ENCODE assay signal across 9 cellular contexts in genomic region chr22:37549704-37550059, GRCh38. TPM values are rescaled to one million over a fixed set of nuclear protein-coding genes. Genes with fewer than 3 reads are reported as not detected.
DNase-seq lines count a peak whose midpoint lies in the region; TF ChIP-seq lines count a peak whose summit lies in the region.
"Had no signal": no experiment of that assay in that cellular context is flagged by ENCODE, and none has a peak within 500 bp of the region (broad histone marks: within the 10 kb centered on the region; RNA-seq: fewer than 3 reads in every experiment).

No MANE protein-coding gene starts in this region.

- no peak overlapping the region for H3K4me3 ChIP-seq in HUES6 (ENCODE audit: low read depth, low read length)
- no peak overlapping the region for H3K4me3 ChIP-seq in astrocyte of the spinal cord (ENCODE audit: low read depth, low read length)
- no peak overlapping the region for H3K4me3 ChIP-seq in stomach

- no peak overlapping the region for H3K27ac ChIP-seq in HUES6 (ENCODE audit: low read depth, low read length)
- peak overlapping the region; percentile 56 to 98 (median 95) for H3K27ac ChIP-seq in stomach

- no peaks in the 10 kb centered on the region for H3K36me3 ChIP-seq in HUES6 (ENCODE audit: control insufficient read depth, insufficient read depth, low read length)
- H3K36me3 ChIP-seq in stomach, result no peaks in the 10 kb centered on the region

- peak overlapping the region; percentile 10 for H3K9ac ChIP-seq in HUES6 (ENCODE audit: low read length)

- H3K4me1 ChIP-seq in HUES6 (ENCODE audit: control insufficient read depth, insufficient read depth, low read length), result peaks cover 48% of the 10 kb centered on the region
- peaks cover 70 to 84% (median 77%) of the 10 kb centered on the region in 4 donors for H3K4me1 ChIP-seq in stomach

- H3K9me3 ChIP-seq in HUES6 (ENCODE audit: control insufficient read depth, insufficient read depth, low read depth, low read length) (no peaks in the 10 kb centered on the region), stomach (no peaks in the 10 kb centered on the region)

- in situ Hi-C loops in astrocyte of the spinal cord (cut with HindIII; ENCODE audit: low sequenced_read_pairs), result no loop called here

- intact Hi-C loops in stomach (cut with DNase I; ENCODE audit: low total_unique reads), result loop anchor here (10.0 kb wide), 1 partner anchor 45 kb away; no protein-coding TSS in a partner anchor

- DNase-seq in astrocyte of the spinal cord (ENCODE audit: low read depth, low spot score), result peak; percentile 69
- peak; percentile 90 for DNase-seq in kidney glomerular epithelial cell (lab: John Stamatoyannopoulos, UW)
- DNase-seq in stomach, result peak; percentile 90
- DNase-seq in GF-D8 (lab: John Stamatoyannopoulos, UW), result no peak
- DNase-seq in NCI-H82 (lab: John Stamatoyannopoulos, UW), result no peak
- DNase-seq in HUDEP-2 (lab: John Stamatoyannopoulos, UW; ENCODE audit: unreplicated experiment in 76 of 76), result no peak
- no peak for DNase-seq in DMS79 (lab: John Stamatoyannopoulos, UW)

- TF ChIP-seq CTCF in astrocyte of the spinal cord (IDR thresholded peaks at IDR 0.05; ENCODE audit: low read depth, low read length), result peak; percentile 52
- peak in 5 of 7 experiments; percentile 8 to 74 (median 19) for TF ChIP-seq CTCF in stomach (IDR thresholded peaks at IDR 0.05)

- no peak for TF ChIP-seq EP300 in stomach (IDR thresholded peaks at IDR 0.05)

- 18 to 37% (median 24%) methylated on average over 5 of the region's 5 CpGs for WGBS in stomach, 5 donors

- H3K27me3 ChIP-seq in HUES6 (ENCODE audit: control insufficient read depth, insufficient read depth, low read length), result no peaks in the 10 kb centered on the region
- H3K27me3 ChIP-seq in stomach, result no peaks in the 10 kb centered on the region

- TF ChIP-seq POLR2A in stomach (IDR thresholded peaks at IDR 0.05), result no peak

RNA-seq across cellular contexts. Expression of gene CDC42EP1, which starts 10.6 kb away (rescaled TPM):
- total RNA-seq in stomach, result 100 to 1,000 TPM in 2 of 5 donors, 10 to 100 TPM in 3; 28.6 to 195 (median 66.3) TPM
- polyA plus RNA-seq in stomach, result 100 to 1,000 TPM in 1 of 3 donors, 10 to 100 TPM in 2; 70.2 to 112 (median 90.1) TPM

RNA-seq across cellular contexts. Expression of gene LGALS2, which starts 30.2 kb away (rescaled TPM):
- 1 to 10 TPM in 1 of 5 donors, not detected in 4; 4.2 TPM for total RNA-seq in stomach
- polyA plus RNA-seq in stomach, result 1 to 10 TPM; 4.1 to 7.1 (median 5.0) TPM
- total RNA-seq: T-helper 2 cell treated with Interferon-gamma antibody and Interleukin-4, amounts not matched to agents 100 ng/mL and 5 ng/mL, for 36 hours had no signal

RNA-seq across cellular contexts. Expression of gene CARD10, which starts 30.5 kb away (rescaled TPM):
- 100 to 1,000 TPM in 1 of 5 donors, 10 to 100 TPM in 2, 1 to 10 TPM in 2; 5.5 to 120 (median 28.4) TPM for total RNA-seq in stomach
- 10 to 100 TPM; 11.3 to 17.8 (median 13.6) TPM for polyA plus RNA-seq in stomach

RNA-seq across cellular contexts. Expression of gene GGA1, which starts 59.0 kb away (rescaled TPM):
- total RNA-seq in stomach, result 10 to 100 TPM; 39.5 to 87.9 (median 55.6) TPM
- 10 to 100 TPM; 30.3 to 43.6 (median 34.1) TPM for polyA plus RNA-seq in stomach

Comparison
In these comparisons a context has a peak if more than half of its experiments do, and no peak if none do; other contexts are left out.
1. DNase-seq: peak in astrocyte of the spinal cord (single experiment), kidney glomerular epithelial cell (single experiment) and stomach (single experiment); none in GF-D8 (single experiment), NCI-H82 (single experiment), HUDEP-2 (0 of 76) and DMS79 (single experiment).